In genomic region chr18:35625232-35625631, GRCh38 we compare ENCODE assay signal across 21 cellular contexts. TPM values are rescaled to one million over a fixed set of nuclear protein-coding genes. Genes with fewer than 3 reads are reported as not detected.
DNase-seq lines count a peak whose midpoint lies in the region; ATAC-seq and TF ChIP-seq lines count a peak whose summit lies in the region.
"Had no signal": no experiment of that assay in that cellular context is flagged by ENCODE, and none has a peak within 500 bp of the region (broad histone marks: within the 10 kb centered on the region; RNA-seq: fewer than 3 reads in every experiment).

No MANE protein-coding gene starts in this region.

- peak overlapping the region; percentile 42 for H3K27ac Mint-ChIP-seq in activated naive CD4-positive, alpha-beta T cell treated with anti-CD3 and anti-CD28 coated beads, Interleukin-2, amount 50 U/mL, for 24 hours
- H3K27ac Mint-ChIP-seq in activated naive CD4-positive, alpha-beta T cell treated with anti-CD3 and anti-CD28 coated beads, Interleukin-2, amount 10 ng/mL, durations not matched to agents 7 days and 5 days, result no peak overlapping the region
- H3K27ac Mint-ChIP-seq: CD4-positive, alpha-beta T cell; CD8-positive, alpha-beta memory T cell; GM23338; H9; HFFc6 had no signal

- H3K4me1 Mint-ChIP-seq in activated naive CD4-positive, alpha-beta T cell treated with anti-CD3 and anti-CD28 coated beads, Interleukin-2, amount 50 U/mL, for 24 hours, result peaks cover 36% of the 10 kb centered on the region
- H3K4me1 Mint-ChIP-seq in activated naive CD4-positive, alpha-beta T cell treated with anti-CD3 and anti-CD28 coated beads, Interleukin-2, amount 10 ng/mL, durations not matched to agents 7 days and 5 days, result peaks cover 20% of the 10 kb centered on the region
- H3K4me1 Mint-ChIP-seq: GM23338, H9 had no signal

- H3K27me3 Mint-ChIP-seq in activated naive CD4-positive, alpha-beta T cell treated with anti-CD3 and anti-CD28 coated beads, Interleukin-2, amount 50 U/mL, for 24 hours, result no peaks in the 10 kb centered on the region
- no peaks in the 10 kb centered on the region for H3K27me3 Mint-ChIP-seq in activated naive CD4-positive, alpha-beta T cell treated with anti-CD3 and anti-CD28 coated beads, Interleukin-2, amount 10 ng/mL, durations not matched to agents 7 days and 5 days
- H3K27me3 Mint-ChIP-seq: CD4-positive, alpha-beta T cell; CD8-positive, alpha-beta memory T cell had no signal

- H3K4me3 ChIP-seq in neutrophil (ENCODE audit: low read depth in 1 of 2, low read length in 1 of 2) (no peak overlapping the region), skeletal muscle tissue (ENCODE audit: low read length in 3 of 3) (peak overlapping the region; percentile 34 to 55 (median 36))
- H3K4me3 ChIP-seq: GM12878, GM23338 had no signal

- H3K36me3 ChIP-seq in neutrophil (no peaks in the 10 kb centered on the region), skeletal muscle tissue (ENCODE audit: control insufficient read depth in 3 of 3, insufficient read depth in 3 of 3, low read length in 3 of 3) (no peaks in the 10 kb centered on the region)
- H3K36me3 ChIP-seq: BE2C had no signal

- H3K4me3 Mint-ChIP-seq in activated naive CD4-positive, alpha-beta T cell treated with anti-CD3 and anti-CD28 coated beads, Interleukin-2, amount 50 U/mL, for 24 hours, result no peak overlapping the region
- no peak overlapping the region for H3K4me3 Mint-ChIP-seq in activated naive CD4-positive, alpha-beta T cell treated with anti-CD3 and anti-CD28 coated beads, Interleukin-2, amount 10 ng/mL, durations not matched to agents 7 days and 5 days
- H3K4me3 Mint-ChIP-seq: CD14-positive monocyte; CD4-positive, alpha-beta T cell; CD8-positive, alpha-beta memory T cell; GM23338; H9; HFFc6 had no signal

- peak overlapping the region; percentile 24 for H3K27ac ChIP-seq in neutrophil
- H3K27ac ChIP-seq in skeletal muscle tissue (ENCODE audit: low read depth, low read length), result peak overlapping the region; percentile 68
- H3K27ac ChIP-seq: 22Rv1; BLaER1 treated with 17β-estradiol and CSF1 and Interleukin-3, amounts not matched to agents 10 nM and 100 nM had no signal

- CTCF ChIA-PET in activated naive CD4-positive, alpha-beta T cell treated with anti-CD3 and anti-CD28 coated beads, Interleukin-2, amount 10 ng/mL, durations not matched to agents 7 days and 5 days (lab: Charles Lee), result no interaction called here

- H3K9me3 ChIP-seq in neutrophil (no peaks in the 10 kb centered on the region), skeletal muscle tissue (ENCODE audit: control insufficient read depth in 3 of 3, low read length in 3 of 3) (no peaks in the 10 kb centered on the region)
- H3K9me3 ChIP-seq: BE2C had no signal

- H3K27me3 ChIP-seq in neutrophil, result no peaks in the 10 kb centered on the region
- H3K27me3 ChIP-seq in skeletal muscle tissue (ENCODE audit: control insufficient read depth in 3 of 3, insufficient read depth in 3 of 3, low read length in 3 of 3), result no peaks in the 10 kb centered on the region
- H3K27me3 ChIP-seq: BE2C; BLaER1 treated with 17β-estradiol and CSF1 and Interleukin-3, amounts not matched to agents 10 nM and 100 nM had no signal

- H3K9me3 Mint-ChIP-seq in activated naive CD4-positive, alpha-beta T cell treated with anti-CD3 and anti-CD28 coated beads, Interleukin-2, amount 50 U/mL, for 24 hours, result no peaks in the 10 kb centered on the region
- peaks cover 20% of the 10 kb centered on the region for H3K9me3 Mint-ChIP-seq in activated naive CD4-positive, alpha-beta T cell treated with anti-CD3 and anti-CD28 coated beads, Interleukin-2, amount 10 ng/mL, durations not matched to agents 7 days and 5 days
- H3K9me3 Mint-ChIP-seq: CD4-positive, alpha-beta T cell had no signal

- H3K4me1 ChIP-seq in neutrophil (ENCODE audit: control insufficient read depth in 1 of 2, insufficient read depth in 1 of 2, low read depth in 1 of 2, low read length in 1 of 2), result peaks cover 33 to 37% of the 10 kb centered on the region in 2 experiments
- H3K4me1 ChIP-seq in skeletal muscle tissue (ENCODE audit: control insufficient read depth in 3 of 3, insufficient read depth in 3 of 3, low read length in 3 of 3), result peaks cover 7 to 18% (median 12%) of the 10 kb centered on the region in 3 donors
- H3K4me1 ChIP-seq: BE2C had no signal

- TF ChIP-seq CTCF in neutrophil (IDR thresholded peaks at IDR 0.05), result no peak

- peaks cover 13% of the 10 kb centered on the region for H3K36me3 Mint-ChIP-seq in activated naive CD4-positive, alpha-beta T cell treated with anti-CD3 and anti-CD28 coated beads, Interleukin-2, amount 50 U/mL, for 24 hours
- peaks cover 14% of the 10 kb centered on the region for H3K36me3 Mint-ChIP-seq in activated naive CD4-positive, alpha-beta T cell treated with anti-CD3 and anti-CD28 coated beads, Interleukin-2, amount 10 ng/mL, durations not matched to agents 7 days and 5 days

- no peak for ATAC-seq in HG03025 (IDR thresholded peaks at IDR 0.05; ENCODE audit: low FRiP score, unreplicated experiment)
- ATAC-seq: GM12878, GM23338, HCT116 had no signal

- H3K9ac ChIP-seq in skeletal muscle tissue (ENCODE audit: low read depth in 1 of 3, low read length in 3 of 3), result no peak overlapping the region
- H3K9ac ChIP-seq: BLaER1 treated with 17β-estradiol and CSF1 and Interleukin-3, amounts not matched to agents 10 nM and 100 nM had no signal

- no peak for DNase-seq in activated naive CD4-positive, alpha-beta T cell treated with anti-CD3 and anti-CD28 coated beads, Interleukin-2, amount 10 ng/mL, durations not matched to agents 7 days and 5 days
- no peak for DNase-seq in Ammon's horn (ENCODE audit: low spot score)
- DNase-seq: BE2C; CD4-positive, alpha-beta T cell; CD8-positive, alpha-beta memory T cell; DMS 273 treated with DMSO at 0.1 percent for 48 hours; DMS79; EL; GDM1; H9; HFFc6 had no signal

RNA-seq across cellular contexts. Expression of gene GALNT1, which starts 43.7 kb away (rescaled TPM):
- 60.0 TPM for total RNA-seq in skeletal muscle tissue

Comparison
In these comparisons a context has a peak if more than half of its experiments do, and no peak if none do; other contexts are left out.
1. H3K4me3 ChIP-seq: peak in skeletal muscle tissue (3 of 3); none in neutrophil (0 of 2).